Comparison of ENCODE assay signal across 8 cellular contexts in genomic region chr9:5437254-5438216, GRCh38. TPM values are rescaled to one million over a fixed set of nuclear protein-coding genes. Genes with fewer than 3 reads are reported as not detected.
DNase-seq lines count a peak whose midpoint lies in the region; ATAC-seq, FAIRE-seq and TF ChIP-seq lines count a peak whose summit lies in the region.

Gene PLGRKT, minus strand, starts transcription at chr9:5437925. Its CDS starts 5,948 bp downstream, at chr9:5431977.

- ATAC-seq in GM18502 (IDR thresholded peaks at IDR 0.05; ENCODE audit: poor library complexity, unreplicated experiment) (peak; percentile 86), HG02970 (IDR thresholded peaks at IDR 0.05; ENCODE audit: low FRiP score, unreplicated experiment) (peak; percentile 85), right cardiac atrium (peak; percentile 99 to 100)

- WGBS in right cardiac atrium = under 1% methylated on average over 55 of the region's 55 CpGs

- H3K27ac ChIP-seq in astrocyte (ENCODE audit: low read depth, low read length) (peak within 1 kb of the TSS; percentile 93), right cardiac atrium (ENCODE audit: low read length) (peak within 1 kb of the TSS; percentile 91), uterus (peak within 1 kb of the TSS; percentile 85 to 87)

- H2AFZ ChIP-seq in astrocyte (ENCODE audit: low read depth, low read length) = peak within 1 kb of the TSS; percentile 81

- peak within 1 kb of the TSS; percentile 87 for H3K4me3 Mint-ChIP-seq in astrocyte (ENCODE audit: unreplicated experiment)

- peak within 1 kb of the TSS; percentile 90 for H3K27ac Mint-ChIP-seq in astrocyte (ENCODE audit: unreplicated experiment)

- H3K79me2 ChIP-seq in astrocyte (ENCODE audit: insufficient read depth, low read length) = peaks cover 5% of the 10 kb centered on the region

- no peak for FAIRE-seq in astrocyte (lab: Jason Lieb, UNC)

- H3K27me3 ChIP-seq in astrocyte (ENCODE audit: insufficient read depth, low read length) (no peaks in the 10 kb centered on the region), right cardiac atrium (ENCODE audit: control insufficient read depth, insufficient read depth) (no peaks in the 10 kb centered on the region), uterus (no peaks in the 10 kb centered on the region)

- H3K9me3 Mint-ChIP-seq in astrocyte (ENCODE audit: unreplicated experiment) = peaks cover 6% of the 10 kb centered on the region

- H3K9me3 ChIP-seq in astrocyte (ENCODE audit: insufficient read depth, low read depth, low read length) (no peaks in the 10 kb centered on the region), right cardiac atrium (ENCODE audit: control insufficient read depth, low read length) (no peaks in the 10 kb centered on the region), uterus (no peaks in the 10 kb centered on the region)

- H3K27me3 Mint-ChIP-seq in astrocyte (ENCODE audit: low read depth, unreplicated experiment) = no peaks in the 10 kb centered on the region

- DNase-seq in NCI-H1930 (lab: John Stamatoyannopoulos, UW) = peak; percentile 93
- peak; percentile 85 for DNase-seq in T-helper 22 cell (ENCODE audit: low read depth)
- peak; percentile 88 for DNase-seq in astrocyte (ENCODE audit: low read depth)
- DNase-seq in right cardiac atrium = peak; percentile 97 to 98 (median 98)
- peak; percentile 67 for DNase-seq in pulmonary artery endothelial cell (ENCODE audit: low read depth, low spot score)
- DNase-seq in uterus = peak; percentile 93 to 94

- H3K4me3 ChIP-seq in astrocyte (ENCODE audit: insufficient read depth, low read depth, low read length) (peak within 1 kb of the TSS; percentile 83), right cardiac atrium (ENCODE audit: low read length) (peak within 1 kb of the TSS; percentile 61), uterus (peak within 1 kb of the TSS; percentile 55 to 89)

- H3K36me3 Mint-ChIP-seq in astrocyte (ENCODE audit: low read depth, unreplicated experiment) = peaks cover 15% of the 10 kb centered on the region

- peak within 1 kb of the TSS; percentile 93 for H3K9ac ChIP-seq in astrocyte (ENCODE audit: low read length)

- H4K20me1 ChIP-seq in astrocyte (ENCODE audit: insufficient read depth, low read length) = no peaks in the 10 kb centered on the region

- TF ChIP-seq CTCF in astrocyte (IDR thresholded peaks at IDR 0.05; ENCODE audit: insufficient read depth, low read depth, low read length) (no peak), uterus (IDR thresholded peaks at IDR 0.05) (peak in 2 of 4 experiments; percentile 30 to 31)

- intact Hi-C loops in right cardiac atrium (cut with DNase I) = loop anchor here in 2 of 4 donors (5.0 to 10.0 kb wide), 2 partner anchors 155 to 683 kb away; no protein-coding TSS in a partner anchor
- intact Hi-C loops in uterus (cut with DNase I; ENCODE audit: low total_unique reads) = no loop called here

- peak within 1 kb of the TSS; percentile 97 for H3K4me2 ChIP-seq in astrocyte (ENCODE audit: low read length)

- H3K36me3 ChIP-seq in astrocyte (ENCODE audit: insufficient read depth, low read length) = no peaks in the 10 kb centered on the region
- no peaks in the 10 kb centered on the region for H3K36me3 ChIP-seq in uterus

- H3K4me1 Mint-ChIP-seq in astrocyte (ENCODE audit: low read depth, unreplicated experiment) = peaks cover 27% of the 10 kb centered on the region

- peak; percentile 63 to 83 for TF ChIP-seq POLR2A in uterus (IDR thresholded peaks at IDR 0.05)

- H3K4me1 ChIP-seq in astrocyte (ENCODE audit: insufficient read depth, low read length) = peaks cover 17% of the 10 kb centered on the region
- peaks cover 5% of the 10 kb centered on the region for H3K4me1 ChIP-seq in right cardiac atrium (ENCODE audit: control insufficient read depth, insufficient read depth, low read length)
- peaks cover 0 to 3% of the 10 kb centered on the region in 2 donors for H3K4me1 ChIP-seq in uterus

RNA-seq across cellular contexts. Expression of gene PLGRKT, which starts in this region (rescaled TPM):
- 10.6 and 14.7 TPM in 2 replicates for total RNA-seq in astrocyte
- 10 to 100 TPM; 31.5 to 40.3 (median 34.1) TPM for total RNA-seq in right cardiac atrium
- 44.5 TPM for polyA plus RNA-seq in right cardiac atrium
- total RNA-seq in pulmonary artery endothelial cell = 8.2 and 12.4 TPM in 2 replicates
- total RNA-seq in uterus = 10 to 100 TPM in 2 of 4 donors, 1 to 10 TPM in 2; 2.9 to 24.6 (median 13.1) TPM

Comparison
In these comparisons a context has a peak if more than half of its experiments do, and no peak if none do; other contexts are left out.
1. Peak in every context shown above with its lines: DNase-seq, ATAC-seq, H3K4me3 ChIP-seq and H3K27ac ChIP-seq.